ENCODE assay signal across 9 cellular contexts in genomic region chr12:54251667-54252284, GRCh38. TPM values are rescaled to one million over a fixed set of nuclear protein-coding genes. Genes with fewer than 3 reads are reported as not detected.
A peak's percentile ranks its signal among the peaks of the same experiment; 100 is the strongest.
DNase-seq lines count a peak whose midpoint lies in the region; ATAC-seq and TF ChIP-seq lines count a peak whose summit lies in the region.
"Had no signal": no experiment of that assay in that cellular context is flagged by ENCODE, and none has a peak within 500 bp of the region (broad histone marks: within the 10 kb centered on the region; RNA-seq: fewer than 3 reads in every experiment).

No MANE protein-coding gene starts in this region.

- H3K27me3 ChIP-seq in RWPE2 (ENCODE audit: insufficient read depth, poor library complexity, severe bottlenecking) = no peaks in the 10 kb centered on the region
- no peaks in the 10 kb centered on the region for H3K27me3 ChIP-seq in osteoblast (ENCODE audit: insufficient read depth, low read length)
- H3K27me3 ChIP-seq: BLaER1 had no signal

- H3K27ac ChIP-seq in RWPE2 (ENCODE audit: poor library complexity, severe bottlenecking) (no peak overlapping the region), osteoblast (ENCODE audit: low read depth, low read length) (peak overlapping the region; percentile 20)
- H3K27ac ChIP-seq: BLaER1 had no signal

- peaks cover 58% of the 10 kb centered on the region for H3K79me2 ChIP-seq in osteoblast (ENCODE audit: insufficient read depth, low read length)

- no peaks in the 10 kb centered on the region for H3K9me3 Mint-ChIP-seq in HFFc6

- no peaks in the 10 kb centered on the region for H4K20me1 ChIP-seq in osteoblast (ENCODE audit: insufficient read depth, low read length)

- peak; percentile 88 for TF ChIP-seq CTCF in HFFc6 (IDR thresholded peaks at IDR 0.05)
- TF ChIP-seq CTCF in RWPE2 (IDR thresholded peaks at IDR 0.05; ENCODE audit: poor library complexity, severe bottlenecking) = peak; percentile 83
- TF ChIP-seq CTCF in epithelial cell of esophagus (IDR thresholded peaks at IDR 0.05; ENCODE audit: insufficient read depth, low read depth, low read length, missing control alignments) = peak; percentile 58
- peak; percentile 71 for TF ChIP-seq CTCF in osteoblast (IDR thresholded peaks at IDR 0.05; ENCODE audit: extremely low read depth, low read depth, low read length)

- H2AFZ ChIP-seq in osteoblast (ENCODE audit: low read length) = no peak overlapping the region

- no peak overlapping the region for H3K4me2 ChIP-seq in osteoblast (ENCODE audit: insufficient read depth, low read length)
- H3K4me2 ChIP-seq: BLaER1 had no signal

- DNase-seq in DMS 273 (lab: John Stamatoyannopoulos, UW; ENCODE audit: unreplicated experiment) (peak; percentile 52), DMS 273 treated with DMSO at 0.1 percent for 48 hours (lab: John Stamatoyannopoulos, UW) (no peak), HFFc6 (peak; percentile 39), RWPE2 (ENCODE audit: low spot score) (no peak), epithelial cell of esophagus (ENCODE audit: low read depth) (peak; percentile 57), osteoblast (ENCODE audit: insufficient read length, low spot score, missing footprints) (peak; percentile 84), DMS79 treated with DMSO at 0.1 percent for 48 hours (lab: John Stamatoyannopoulos, UW) (no peak)

- H3K4me3 ChIP-seq in RWPE2 (ENCODE audit: severe bottlenecking) = no peak overlapping the region
- no peak overlapping the region for H3K4me3 ChIP-seq in epithelial cell of esophagus (ENCODE audit: low read length)
- H3K4me3 ChIP-seq in osteoblast (ENCODE audit: insufficient read depth, low read length) = no peak overlapping the region
- H3K4me3 ChIP-seq: BLaER1 had no signal

- H3K4me3 Mint-ChIP-seq in HFFc6 = no peak overlapping the region

- no peaks in the 10 kb centered on the region for H3K9me3 ChIP-seq in RWPE2 (ENCODE audit: severe bottlenecking)
- H3K9me3 ChIP-seq in osteoblast (ENCODE audit: low read depth, low read length) = no peaks in the 10 kb centered on the region
- H3K9me3 ChIP-seq: BLaER1 had no signal

- 0 out of 2 replicates have a peak overlapping the region, but pooled peaks have one; percentile 36 for H3K27ac Mint-ChIP-seq in HFFc6

- peaks cover 2% of the 10 kb centered on the region; the same call in 1 of the 2 replicates for H3K27me3 Mint-ChIP-seq in HFFc6 (ENCODE audit: insufficient read depth)

- no peaks in the 10 kb centered on the region for H3K4me1 ChIP-seq in RWPE2 (ENCODE audit: insufficient read depth, poor library complexity, severe bottlenecking)
- H3K4me1 ChIP-seq in osteoblast (ENCODE audit: insufficient read depth, low read length) = no peaks in the 10 kb centered on the region
- H3K4me1 ChIP-seq: BLaER1 had no signal

- peaks cover 25% of the 10 kb centered on the region for H3K36me3 Mint-ChIP-seq in HFFc6 (ENCODE audit: low read depth)

- H3K4me1 Mint-ChIP-seq in HFFc6 (ENCODE audit: low read depth) = peaks cover 17% of the 10 kb centered on the region; the same call in 1 of the 2 replicates

- peak; percentile 64; the same call in 2 of the 3 replicates for ATAC-seq in RWPE2 (ENCODE audit: low read depth)
- no peak for ATAC-seq in GM19395 (IDR thresholded peaks at IDR 0.05; ENCODE audit: unreplicated experiment)

- peaks cover 92% of the 10 kb centered on the region for H3K36me3 ChIP-seq in RWPE2 (ENCODE audit: low read depth)
- H3K36me3 ChIP-seq in osteoblast (ENCODE audit: insufficient read depth, low read length) = peaks cover 60% of the 10 kb centered on the region

RNA-seq across cellular contexts. Expression of gene CBX5, which starts 28.1 kb away (rescaled TPM):
- 100 to 1,000 TPM in 4 of 6 experiments, 10 to 100 TPM in 2; 76.8 to 128 (median 117) TPM for total RNA-seq in HFFc6 (2021; fragmentation: NEBNext Ultra II Directional; extraction: Animal tissue kit (Norgen Biotek cat#: 25700))
- 37.1 and 37.6 TPM in 2 replicates for total RNA-seq in osteoblast

RNA-seq across cellular contexts. Expression of gene HNRNPA1, which starts 28.8 kb away (rescaled TPM):
- total RNA-seq in HFFc6 (2021; fragmentation: NEBNext Ultra II Directional; extraction: Animal tissue kit (Norgen Biotek cat#: 25700)) = 1,000 to 10,000 TPM in 3 of 6 experiments, 100 to 1,000 TPM in 3; 768 to 1,141 (median 1,018) TPM
- 217 and 232 TPM in 2 replicates for total RNA-seq in osteoblast

RNA-seq across cellular contexts. Expression of gene NFE2, which starts 49.0 kb away (rescaled TPM):
- under 1 TPM; 0.21 to 0.59 (median 0.32) TPM for total RNA-seq in HFFc6 (2021; fragmentation: NEBNext Ultra II Directional; extraction: Animal tissue kit (Norgen Biotek cat#: 25700))
- 1.4 and 2.7 TPM in 2 replicates for total RNA-seq in osteoblast

Comparison
In these comparisons a context has a peak if more than half of its experiments do, and no peak if none do; other contexts are left out.
1. DNase-seq: peak in DMS 273 (single experiment), HFFc6 (single experiment), epithelial cell of esophagus (single experiment) and osteoblast (single experiment); none in DMS 273 treated with DMSO at 0.1 percent for 48 hours (single experiment), RWPE2 (single experiment) and DMS79 treated with DMSO at 0.1 percent for 48 hours (single experiment).
2. Peak in every context shown above with its lines, with median percentiles within 50 percentile points of each other: CTCF ChIP-seq.